ENCODE assay signal across 1 cellular context in the genomic region with DNA sequence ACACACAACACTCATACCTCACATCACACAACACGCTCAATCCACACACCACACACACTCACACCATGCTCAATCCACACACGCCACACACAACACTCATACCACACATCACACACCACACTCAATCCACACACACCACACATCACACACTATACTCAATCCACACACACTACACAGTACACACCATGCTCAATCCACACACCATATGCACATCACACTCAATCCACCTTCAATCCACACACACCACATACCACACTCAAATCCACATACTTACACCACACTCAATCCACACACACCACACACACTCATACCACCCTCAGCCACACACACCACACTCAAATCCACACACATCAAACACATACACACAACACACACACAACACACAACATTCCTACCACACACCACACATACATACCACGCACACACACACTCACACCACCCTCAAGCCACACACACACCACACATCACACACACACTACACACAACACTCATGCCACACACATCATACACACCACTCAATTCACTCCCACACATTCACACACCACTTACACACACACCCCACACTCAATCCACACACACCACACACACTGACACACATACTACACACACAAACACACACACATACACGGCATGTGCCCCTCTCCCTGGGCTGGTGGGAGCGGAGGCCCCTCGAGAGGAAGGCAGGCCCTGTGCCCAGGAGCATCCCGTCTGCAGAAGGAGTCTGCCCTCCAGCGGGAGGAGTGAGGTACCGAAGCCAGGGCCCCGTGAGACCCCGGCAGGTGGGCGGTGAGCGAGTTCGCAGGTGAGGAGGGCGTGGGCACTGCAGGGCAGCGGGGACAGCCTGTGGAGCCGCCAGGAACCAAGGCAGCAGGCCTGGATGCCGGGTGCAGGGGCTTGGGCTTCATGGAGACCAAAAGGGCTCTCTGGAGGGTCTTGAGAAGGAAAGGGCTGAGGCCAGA.
A peak's percentile ranks its signal among the peaks of the same experiment; 100 is the strongest.
TF ChIP-seq lines count a peak whose summit lies in the region.

No MANE protein-coding gene starts in this region.

TF ChIP-seq in HepG2, 621 proteins besides CTCF, POLR2A, EP300 and RAD21 (continued from another document and continues in another):
- TF ChIP-seq, protein P1, sequence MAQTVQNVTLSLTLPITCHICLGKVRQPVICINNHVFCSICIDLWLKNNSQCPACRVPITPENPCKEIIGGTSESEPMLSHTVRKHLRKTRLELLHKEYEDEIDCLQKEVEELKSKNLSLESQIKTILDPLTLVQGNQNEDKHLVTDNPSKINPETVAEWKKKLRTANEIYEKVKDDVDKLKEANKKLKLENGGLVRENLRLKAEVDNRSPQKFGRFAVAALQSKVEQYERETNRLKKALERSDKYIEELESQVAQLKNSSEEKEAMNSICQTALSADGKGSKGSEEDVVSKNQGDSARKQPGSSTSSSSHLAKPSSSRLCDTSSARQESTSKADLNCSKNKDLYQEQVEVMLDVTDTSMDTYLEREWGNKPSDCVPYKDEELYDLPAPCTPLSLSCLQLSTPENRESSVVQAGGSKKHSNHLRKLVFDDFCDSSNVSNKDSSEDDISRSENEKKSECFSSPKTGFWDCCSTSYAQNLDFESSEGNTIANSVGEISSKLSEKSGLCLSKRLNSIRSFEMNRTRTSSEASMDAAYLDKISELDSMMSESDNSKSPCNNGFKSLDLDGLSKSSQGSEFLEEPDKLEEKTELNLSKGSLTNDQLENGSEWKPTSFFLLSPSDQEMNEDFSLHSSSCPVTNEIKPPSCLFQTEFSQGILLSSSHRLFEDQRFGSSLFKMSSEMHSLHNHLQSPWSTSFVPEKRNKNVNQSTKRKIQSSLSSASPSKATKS (CRISPR knock-in tag; IDR thresholded peaks at IDR 0.05) = no peak
- TF ChIP-seq SMARCC2 (IDR thresholded peaks at IDR 0.05) = no peak
- TF ChIP-seq ZNF382 (CRISPR knock-in tag; IDR thresholded peaks at IDR 0.05; ENCODE audit: borderline replicate concordance) = no peak
- TF ChIP-seq ZNF784 (CRISPR knock-in tag; IDR thresholded peaks at IDR 0.05; ENCODE audit: borderline replicate concordance) = no peak
- no peak for TF ChIP-seq ZNF766 (CRISPR knock-in tag; IDR thresholded peaks at IDR 0.05; ENCODE audit: borderline replicate concordance)
- TF ChIP-seq SRY (CRISPR knock-in tag; IDR thresholded peaks at IDR 0.05) = no peak
- TF ChIP-seq CAMTA2 (CRISPR knock-in tag; IDR thresholded peaks at IDR 0.05; ENCODE audit: borderline replicate concordance) = no peak
- TF ChIP-seq STAG1 (CRISPR knock-in tag; IDR thresholded peaks at IDR 0.05) = peak; percentile 77
- TF ChIP-seq, protein P2, sequence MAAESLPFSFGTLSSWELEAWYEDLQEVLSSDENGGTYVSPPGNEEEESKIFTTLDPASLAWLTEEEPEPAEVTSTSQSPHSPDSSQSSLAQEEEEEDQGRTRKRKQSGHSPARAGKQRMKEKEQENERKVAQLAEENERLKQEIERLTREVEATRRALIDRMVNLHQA (CRISPR knock-in tag; IDR thresholded peaks at IDR 0.05) = no peak
- no peak for TF ChIP-seq ZNF558 (CRISPR knock-in tag; IDR thresholded peaks at IDR 0.05; ENCODE audit: borderline replicate concordance)
- TF ChIP-seq ZNF292 (CRISPR knock-in tag; IDR thresholded peaks at IDR 0.05; ENCODE audit: borderline replicate concordance, low read depth) = no peak
- no peak for TF ChIP-seq AHR (CRISPR knock-in tag; IDR thresholded peaks at IDR 0.05)
- TF ChIP-seq NFYB (CRISPR knock-in tag; IDR thresholded peaks at IDR 0.05) = no peak
- no peak for TF ChIP-seq KLF13 (CRISPR knock-in tag; IDR thresholded peaks at IDR 0.05)
- TF ChIP-seq HDAC6 (IDR thresholded peaks at IDR 0.05; ENCODE audit: low read depth, low read length) = no peak
- TF ChIP-seq MAFF (IDR thresholded peaks at IDR 0.05; ENCODE audit: low read depth, low read length) = no peak
- TF ChIP-seq, protein P3, sequence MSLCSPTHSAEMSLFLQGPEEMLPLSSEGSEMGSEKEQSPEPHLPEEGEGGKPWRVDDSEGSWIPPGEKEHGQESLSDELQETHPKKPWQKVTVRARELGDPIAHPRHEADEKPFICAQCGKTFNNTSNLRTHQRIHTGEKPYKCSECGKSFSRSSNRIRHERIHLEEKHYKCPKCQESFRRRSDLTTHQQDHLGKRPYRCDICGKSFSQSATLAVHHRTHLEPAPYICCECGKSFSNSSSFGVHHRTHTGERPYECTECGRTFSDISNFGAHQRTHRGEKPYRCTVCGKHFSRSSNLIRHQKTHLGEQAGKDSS (CRISPR knock-in tag; IDR thresholded peaks at IDR 0.05; ENCODE audit: borderline replicate concordance, low read depth) = no peak
- TF ChIP-seq ZBTB7B (CRISPR knock-in tag; IDR thresholded peaks at IDR 0.05) = 0 out of 2 replicates have a peak, but pooled peaks have one; percentile 45
- no peak for TF ChIP-seq ZNF12 (CRISPR knock-in tag; IDR thresholded peaks at IDR 0.05)
- TF ChIP-seq NFE2L1 (CRISPR knock-in tag; IDR thresholded peaks at IDR 0.05; ENCODE audit: borderline replicate concordance) = no peak
- no peak for TF ChIP-seq TEAD3 (CRISPR knock-in tag; optimal IDR thresholded peaks at IDR 0.05; ENCODE audit: borderline replicate concordance)
- no peak for TF ChIP-seq PHF21A (CRISPR knock-in tag; IDR thresholded peaks at IDR 0.05)
- TF ChIP-seq ZFP41 (CRISPR knock-in tag; IDR thresholded peaks at IDR 0.05; ENCODE audit: borderline replicate concordance) = no peak
- TF ChIP-seq HOXA7 (CRISPR knock-in tag; IDR thresholded peaks at IDR 0.05) = peak; percentile 77; the same call in 1 of the 2 replicates
- TF ChIP-seq, protein P4, sequence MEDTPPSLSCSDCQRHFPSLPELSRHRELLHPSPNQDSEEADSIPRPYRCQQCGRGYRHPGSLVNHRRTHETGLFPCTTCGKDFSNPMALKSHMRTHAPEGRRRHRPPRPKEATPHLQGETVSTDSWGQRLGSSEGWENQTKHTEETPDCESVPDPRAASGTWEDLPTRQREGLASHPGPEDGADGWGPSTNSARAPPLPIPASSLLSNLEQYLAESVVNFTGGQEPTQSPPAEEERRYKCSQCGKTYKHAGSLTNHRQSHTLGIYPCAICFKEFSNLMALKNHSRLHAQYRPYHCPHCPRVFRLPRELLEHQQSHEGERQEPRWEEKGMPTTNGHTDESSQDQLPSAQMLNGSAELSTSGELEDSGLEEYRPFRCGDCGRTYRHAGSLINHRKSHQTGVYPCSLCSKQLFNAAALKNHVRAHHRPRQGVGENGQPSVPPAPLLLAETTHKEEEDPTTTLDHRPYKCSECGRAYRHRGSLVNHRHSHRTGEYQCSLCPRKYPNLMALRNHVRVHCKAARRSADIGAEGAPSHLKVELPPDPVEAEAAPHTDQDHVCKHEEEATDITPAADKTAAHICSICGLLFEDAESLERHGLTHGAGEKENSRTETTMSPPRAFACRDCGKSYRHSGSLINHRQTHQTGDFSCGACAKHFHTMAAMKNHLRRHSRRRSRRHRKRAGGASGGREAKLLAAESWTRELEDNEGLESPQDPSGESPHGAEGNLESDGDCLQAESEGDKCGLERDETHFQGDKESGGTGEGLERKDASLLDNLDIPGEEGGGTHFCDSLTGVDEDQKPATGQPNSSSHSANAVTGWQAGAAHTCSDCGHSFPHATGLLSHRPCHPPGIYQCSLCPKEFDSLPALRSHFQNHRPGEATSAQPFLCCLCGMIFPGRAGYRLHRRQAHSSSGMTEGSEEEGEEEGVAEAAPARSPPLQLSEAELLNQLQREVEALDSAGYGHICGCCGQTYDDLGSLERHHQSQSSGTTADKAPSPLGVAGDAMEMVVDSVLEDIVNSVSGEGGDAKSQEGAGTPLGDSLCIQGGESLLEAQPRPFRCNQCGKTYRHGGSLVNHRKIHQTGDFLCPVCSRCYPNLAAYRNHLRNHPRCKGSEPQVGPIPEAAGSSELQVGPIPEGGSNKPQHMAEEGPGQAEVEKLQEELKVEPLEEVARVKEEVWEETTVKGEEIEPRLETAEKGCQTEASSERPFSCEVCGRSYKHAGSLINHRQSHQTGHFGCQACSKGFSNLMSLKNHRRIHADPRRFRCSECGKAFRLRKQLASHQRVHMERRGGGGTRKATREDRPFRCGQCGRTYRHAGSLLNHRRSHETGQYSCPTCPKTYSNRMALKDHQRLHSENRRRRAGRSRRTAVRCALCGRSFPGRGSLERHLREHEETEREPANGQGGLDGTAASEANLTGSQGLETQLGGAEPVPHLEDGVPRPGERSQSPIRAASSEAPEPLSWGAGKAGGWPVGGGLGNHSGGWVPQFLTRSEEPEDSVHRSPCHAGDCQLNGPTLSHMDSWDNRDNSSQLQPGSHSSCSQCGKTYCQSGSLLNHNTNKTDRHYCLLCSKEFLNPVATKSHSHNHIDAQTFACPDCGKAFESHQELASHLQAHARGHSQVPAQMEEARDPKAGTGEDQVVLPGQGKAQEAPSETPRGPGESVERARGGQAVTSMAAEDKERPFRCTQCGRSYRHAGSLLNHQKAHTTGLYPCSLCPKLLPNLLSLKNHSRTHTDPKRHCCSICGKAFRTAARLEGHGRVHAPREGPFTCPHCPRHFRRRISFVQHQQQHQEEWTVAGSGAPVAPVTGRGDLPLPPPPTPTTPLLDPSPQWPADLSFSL (CRISPR knock-in tag; IDR thresholded peaks at IDR 0.05) = peak; percentile 4
- no peak for TF ChIP-seq ZNF205 (CRISPR knock-in tag; IDR thresholded peaks at IDR 0.05)
- TF ChIP-seq, protein P5, sequence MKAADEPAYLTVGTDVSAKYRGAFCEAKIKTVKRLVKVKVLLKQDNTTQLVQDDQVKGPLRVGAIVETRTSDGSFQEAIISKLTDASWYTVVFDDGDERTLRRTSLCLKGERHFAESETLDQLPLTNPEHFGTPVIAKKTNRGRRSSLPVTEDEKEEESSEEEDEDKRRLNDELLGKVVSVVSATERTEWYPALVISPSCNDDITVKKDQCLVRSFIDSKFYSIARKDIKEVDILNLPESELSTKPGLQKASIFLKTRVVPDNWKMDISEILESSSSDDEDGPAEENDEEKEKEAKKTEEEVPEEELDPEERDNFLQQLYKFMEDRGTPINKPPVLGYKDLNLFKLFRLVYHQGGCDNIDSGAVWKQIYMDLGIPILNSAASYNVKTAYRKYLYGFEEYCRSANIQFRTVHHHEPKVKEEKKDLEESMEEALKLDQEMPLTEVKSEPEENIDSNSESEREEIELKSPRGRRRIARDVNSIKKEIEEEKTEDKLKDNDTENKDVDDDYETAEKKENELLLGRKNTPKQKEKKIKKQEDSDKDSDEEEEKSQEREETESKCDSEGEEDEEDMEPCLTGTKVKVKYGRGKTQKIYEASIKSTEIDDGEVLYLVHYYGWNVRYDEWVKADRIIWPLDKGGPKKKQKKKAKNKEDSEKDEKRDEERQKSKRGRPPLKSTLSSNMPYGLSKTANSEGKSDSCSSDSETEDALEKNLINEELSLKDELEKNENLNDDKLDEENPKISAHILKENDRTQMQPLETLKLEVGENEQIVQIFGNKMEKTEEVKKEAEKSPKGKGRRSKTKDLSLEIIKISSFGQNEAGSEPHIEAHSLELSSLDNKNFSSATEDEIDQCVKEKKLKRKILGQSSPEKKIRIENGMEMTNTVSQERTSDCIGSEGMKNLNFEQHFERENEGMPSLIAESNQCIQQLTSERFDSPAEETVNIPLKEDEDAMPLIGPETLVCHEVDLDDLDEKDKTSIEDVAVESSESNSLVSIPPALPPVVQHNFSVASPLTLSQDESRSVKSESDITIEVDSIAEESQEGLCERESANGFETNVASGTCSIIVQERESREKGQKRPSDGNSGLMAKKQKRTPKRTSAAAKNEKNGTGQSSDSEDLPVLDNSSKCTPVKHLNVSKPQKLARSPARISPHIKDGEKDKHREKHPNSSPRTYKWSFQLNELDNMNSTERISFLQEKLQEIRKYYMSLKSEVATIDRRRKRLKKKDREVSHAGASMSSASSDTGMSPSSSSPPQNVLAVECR (CRISPR knock-in tag; IDR thresholded peaks at IDR 0.05; ENCODE audit: borderline replicate concordance) = 0 out of 2 replicates have a peak, but pooled peaks have one; percentile 10
- no peak for TF ChIP-seq MXD1 (CRISPR knock-in tag; IDR thresholded peaks at IDR 0.05)
- no peak for TF ChIP-seq MIER3 (CRISPR knock-in tag; IDR thresholded peaks at IDR 0.05; ENCODE audit: borderline replicate concordance)
- no peak for TF ChIP-seq TBL1XR1 (IDR thresholded peaks at IDR 0.05; ENCODE audit: borderline replicate concordance, low read length, partially characterized antibody)
- TF ChIP-seq LCORL (IDR thresholded peaks at IDR 0.05) = no peak
- no peak for TF ChIP-seq LCORL (CRISPR knock-in tag; IDR thresholded peaks at IDR 0.05)
- no peak for TF ChIP-seq SMAD9 (CRISPR knock-in tag; IDR thresholded peaks at IDR 0.05)
- no peak for TF ChIP-seq KDM5A (IDR thresholded peaks at IDR 0.05; ENCODE audit: borderline replicate concordance, low read length)
- TF ChIP-seq ZMAT5 (CRISPR knock-in tag; IDR thresholded peaks at IDR 0.05; ENCODE audit: borderline replicate concordance, low read depth) = no peak
- TF ChIP-seq ARNT (IDR thresholded peaks at IDR 0.05) = no peak
- no peak for TF ChIP-seq ZNF337 (CRISPR knock-in tag; IDR thresholded peaks at IDR 0.05; ENCODE audit: borderline replicate concordance, low read depth)
- no peak for TF ChIP-seq ZNF557 (CRISPR knock-in tag; IDR thresholded peaks at IDR 0.05)
